12 cellular contexts compared by ENCODE assay signal in genomic region chr2:30679416-30680088, GRCh38.
DNase-seq lines count a peak whose midpoint lies in the region; FAIRE-seq and TF ChIP-seq lines count a peak whose summit lies in the region.
"Had no signal": no experiment of that assay in that cellular context is flagged by ENCODE, and none has a peak within 500 bp of the region (broad histone marks: within the 10 kb centered on the region; RNA-seq: fewer than 3 reads in every experiment).

No MANE protein-coding gene starts in this region.

- FAIRE-seq in RCC 7860 (lab: Jason Lieb, UNC): no peak
- FAIRE-seq: endothelial cell of umbilical vein, keratinocyte had no signal

- peak; percentile 33 for DNase-seq in NCI-H2227 (lab: John Stamatoyannopoulos, UW; ENCODE audit: unreplicated experiment)
- no peak for DNase-seq in NCI-H2227 treated with DMSO at 0.1 percent for 48 hours (lab: John Stamatoyannopoulos, UW)
- peak; percentile 19 for DNase-seq in RCC 7860 (ENCODE audit: low spot score)
- DNase-seq in fibroblast of mammary gland (ENCODE audit: low read depth): peak; percentile 77
- DNase-seq in pons (ENCODE audit: low spot score): peak; percentile 40
- DNase-seq in GOT3 (lab: John Stamatoyannopoulos, UW): no peak
- DNase-seq in SHP77 (lab: John Stamatoyannopoulos, UW): no peak
- DNase-seq in HuH-7 (ENCODE audit: low spot score): no peak
- DNase-seq: NCI-H1694 treated with DMSO at 0.1 percent for 48 hours, thyroid gland had no signal

- no peak overlapping the region for H3K4me3 ChIP-seq in fibroblast of mammary gland (ENCODE audit: control insufficient read depth, low read depth, low read length)
- H3K4me3 ChIP-seq: thyroid gland had no signal

- no peak for TF ChIP-seq CTCF in fibroblast of mammary gland (conservative IDR thresholded peaks at IDR 0.05; ENCODE audit: control insufficient read depth, insufficient read depth, low read depth, low read length)

Comparison
In these comparisons a context has a peak if more than half of its experiments do, and no peak if none do; other contexts are left out.
1. DNase-seq: peak in NCI-H2227 (single experiment), RCC 7860 (single experiment), fibroblast of mammary gland (single experiment) and pons (single experiment); none in NCI-H2227 treated with DMSO at 0.1 percent for 48 hours (single experiment), GOT3 (single experiment), SHP77 (0 of 2) and HuH-7 (single experiment).